8 cellular contexts compared by ENCODE assay signal in the genomic region with DNA sequence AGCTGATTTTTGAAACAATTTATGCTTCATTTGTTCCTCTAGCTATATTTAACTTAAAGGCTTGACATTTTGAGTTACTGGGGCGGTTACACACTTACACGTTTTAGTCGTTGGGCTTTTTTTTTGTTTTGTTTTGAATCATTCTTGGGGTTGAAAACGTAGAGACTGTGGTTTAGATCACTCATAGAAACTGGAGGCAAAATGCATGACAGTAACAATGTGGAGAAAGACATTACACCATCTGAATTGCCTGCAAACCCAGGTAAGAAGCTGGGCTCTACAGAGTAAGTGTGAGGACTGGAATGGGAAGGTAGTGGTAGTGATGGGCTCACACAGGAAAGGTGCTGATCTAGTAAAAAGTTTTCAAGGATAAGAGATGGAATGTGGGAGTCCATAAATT. TPM values are rescaled to one million over a fixed set of nuclear protein-coding genes. Genes with fewer than 3 reads are reported as not detected.
DNase-seq lines count a peak whose midpoint lies in the region; ATAC-seq and TF ChIP-seq lines count a peak whose summit lies in the region.

A gene with protein sequence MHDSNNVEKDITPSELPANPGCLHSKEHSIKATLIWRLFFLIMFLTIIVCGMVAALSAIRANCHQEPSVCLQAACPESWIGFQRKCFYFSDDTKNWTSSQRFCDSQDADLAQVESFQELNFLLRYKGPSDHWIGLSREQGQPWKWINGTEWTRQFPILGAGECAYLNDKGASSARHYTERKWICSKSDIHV (plus strand): TSS at position 180 of the 400 bp plus-strand sequence. CDS start 22 bp downstream, at position 202.

- no peak within 1 kb of the TSS for H2BK120ac ChIP-seq in H9 (ENCODE audit: low read depth, low read length, poor library complexity, severe bottlenecking)

- H3K9ac ChIP-seq in H9 (ENCODE audit: extremely low read depth, insufficient read length, low read length): no peak within 1 kb of the TSS

- H3K4me1 ChIP-seq in foreskin keratinocyte: peaks cover 9% of the 10 kb centered on the region
- H3K4me1 ChIP-seq in H9 (ENCODE audit: insufficient read depth, low read length): no peaks in the 10 kb centered on the region

- no peak within 1 kb of the TSS for H3K14ac ChIP-seq in H9 (ENCODE audit: insufficient read depth, low read length)

- no peak within 1 kb of the TSS for H4K8ac ChIP-seq in H9 (replicated peaks; ENCODE audit: insufficient read length, low read depth, low read length)

- H4K20me1 ChIP-seq in H9 (ENCODE audit: control insufficient read depth, insufficient read depth, insufficient read length): no peaks in the 10 kb centered on the region

- H3K4me2 ChIP-seq in H9 (ENCODE audit: insufficient read depth, insufficient read length, low read length): no peak within 1 kb of the TSS

- no peak within 1 kb of the TSS for H3K56ac ChIP-seq in H9 (ENCODE audit: insufficient read length, low read depth, low read length)

- H3K9me3 Mint-ChIP-seq in T-helper 2 cell treated with Interferon-gamma antibody and Interleukin-4, amounts not matched to agents 5 μg/mL and 100 μg/mL, for 36 hours: no peaks in the 10 kb centered on the region
- H3K9me3 Mint-ChIP-seq in progenitor cell of endocrine pancreas (ENCODE audit: low read depth): no peaks in the 10 kb centered on the region
- no peaks in the 10 kb centered on the region for H3K9me3 Mint-ChIP-seq in H9

- peaks cover 45% of the 10 kb centered on the region for H3K4me1 Mint-ChIP-seq in T-helper 2 cell treated with Interferon-gamma antibody and Interleukin-4, amounts not matched to agents 5 μg/mL and 100 μg/mL, for 36 hours (ENCODE audit: low read depth)
- H3K4me1 Mint-ChIP-seq in progenitor cell of endocrine pancreas (ENCODE audit: low read depth) (peaks cover 2% of the 10 kb centered on the region), H9 (peaks cover 3 to 9% of the 10 kb centered on the region in 2 experiments; a peak in 2 of 4 replicates)

- no peaks in the 10 kb centered on the region for H3K27me3 Mint-ChIP-seq in T-helper 2 cell treated with Interferon-gamma antibody and Interleukin-4, amounts not matched to agents 5 μg/mL and 100 μg/mL, for 36 hours (ENCODE audit: low read depth)
- H3K27me3 Mint-ChIP-seq in progenitor cell of endocrine pancreas: no peaks in the 10 kb centered on the region
- H3K27me3 Mint-ChIP-seq in H9 (ENCODE audit: low read depth): no peaks in the 10 kb centered on the region; the same call in 1 of the 2 replicates

- ATAC-seq in GM18868 (IDR thresholded peaks at IDR 0.05; ENCODE audit: unreplicated experiment): peak; percentile 81
- peak; percentile 52 for ATAC-seq in HG02852 (IDR thresholded peaks at IDR 0.05; ENCODE audit: unreplicated experiment)
- no peak for ATAC-seq in foreskin keratinocyte

- no CpG with 5 or more reads among the region's 4 CpGs for WGBS in H9 (ENCODE audit: extremely low coverage, insufficient read length, low lambda C conversion rate)

- no peak within 1 kb of the TSS for H3K18ac ChIP-seq in H9 (ENCODE audit: insufficient read length, low read depth, low read length)

- no peaks in the 10 kb centered on the region for H3K9me3 ChIP-seq in H9 (ENCODE audit: control insufficient read depth, low read depth, low read length)

- no peak within 1 kb of the TSS for H3T11ph ChIP-seq in H9 (ENCODE audit: low read length)

- no peak within 1 kb of the TSS for H2AK5ac ChIP-seq in H9 (ENCODE audit: insufficient read length, low read length)

- no peak within 1 kb of the TSS for H2AFZ ChIP-seq in H9 (ENCODE audit: low read length)

- H4K5ac ChIP-seq in H9 (ENCODE audit: insufficient read length, low read depth, low read length): no peak within 1 kb of the TSS

- no peak for TF ChIP-seq CTCF in progenitor cell of endocrine pancreas (IDR thresholded peaks at IDR 0.05; ENCODE audit: unreplicated experiment)
- TF ChIP-seq CTCF in foreskin keratinocyte (conservative IDR thresholded peaks at IDR 0.05): no peak
- no peak for TF ChIP-seq CTCF in H9 (conservative IDR thresholded peaks at IDR 0.05)

- no peak within 1 kb of the TSS for H3K23ac ChIP-seq in H9 (ENCODE audit: insufficient read length, low read depth, low read length)

- no peak within 1 kb of the TSS for H2BK12ac ChIP-seq in H9 (ENCODE audit: insufficient read length, low read depth, low read length)

- peak; percentile 70 for DNase-seq in T-helper 2 cell treated with Interferon-gamma antibody and Interleukin-4, amounts not matched to agents 5 μg/mL and 100 μg/mL, for 36 hours (ENCODE audit: low spot score)
- DNase-seq in progenitor cell of endocrine pancreas (ENCODE audit: low spot score, unreplicated experiment) (no peak), DMS 273 treated with DMSO at 0.1 percent for 48 hours (lab: John Stamatoyannopoulos, UW) (no peak), foreskin keratinocyte (no peak), H9 (no peak), COLO829 (ENCODE audit: low spot score) (no peak)

- H3K27ac ChIP-seq in foreskin keratinocyte: no peak within 1 kb of the TSS
- H3K27ac ChIP-seq in H9 (ENCODE audit: insufficient read length, low read depth, low read length): no peak within 1 kb of the TSS

- H3K79me1 ChIP-seq in H9 (ENCODE audit: insufficient read depth, low read depth, low read length, poor library complexity, severe bottlenecking): no peaks in the 10 kb centered on the region

- H3K27me3 ChIP-seq in foreskin keratinocyte (no peaks in the 10 kb centered on the region), H9 (ENCODE audit: insufficient read depth, low read length) (no peaks in the 10 kb centered on the region)

- peaks cover 65% of the 10 kb centered on the region for H3K36me3 Mint-ChIP-seq in T-helper 2 cell treated with Interferon-gamma antibody and Interleukin-4, amounts not matched to agents 5 μg/mL and 100 μg/mL, for 36 hours (ENCODE audit: low read depth)
- H3K36me3 Mint-ChIP-seq in progenitor cell of endocrine pancreas (ENCODE audit: insufficient read depth) (peaks cover 29% of the 10 kb centered on the region), H9 (ENCODE audit: insufficient read depth in 1 of 3, low read depth in 3 of 3) (peaks cover under 1 to 9% (median 9%) of the 10 kb centered on the region in 3 experiments; a peak in 6 of 7 replicates)

- H4K91ac ChIP-seq in H9 (ENCODE audit: insufficient read length, low read depth, low read length): no peak within 1 kb of the TSS

- H2BK20ac ChIP-seq in H9 (ENCODE audit: low read depth, low read length, poor library complexity, severe bottlenecking): no peak within 1 kb of the TSS

- no peak within 1 kb of the TSS for H3K4ac ChIP-seq in H9 (ENCODE audit: low read depth, low read length)

- H2BK15ac ChIP-seq in H9 (ENCODE audit: low read depth, low read length): no peak within 1 kb of the TSS

- peak within 1 kb of the TSS; percentile 89 for H3K4me3 Mint-ChIP-seq in T-helper 2 cell treated with Interferon-gamma antibody and Interleukin-4, amounts not matched to agents 5 μg/mL and 100 μg/mL, for 36 hours
- H3K4me3 Mint-ChIP-seq in progenitor cell of endocrine pancreas (ENCODE audit: low read depth) (no peak within 1 kb of the TSS), H9 (no peak within 1 kb of the TSS)

- H2BK5ac ChIP-seq in H9 (ENCODE audit: insufficient read length, low read length): no peak within 1 kb of the TSS

- peak within 1 kb of the TSS; percentile 97 for H3K27ac Mint-ChIP-seq in T-helper 2 cell treated with Interferon-gamma antibody and Interleukin-4, amounts not matched to agents 5 μg/mL and 100 μg/mL, for 36 hours
- H3K27ac Mint-ChIP-seq in progenitor cell of endocrine pancreas (no peak within 1 kb of the TSS), H9 (no peak within 1 kb of the TSS)

- no peaks in the 10 kb centered on the region for H3K23me2 ChIP-seq in H9 (ENCODE audit: insufficient read length, low read depth, low read length, poor library complexity, severe bottlenecking)

- H3K79me2 ChIP-seq in H9 (ENCODE audit: insufficient read depth, low read length): no peaks in the 10 kb centered on the region

RNA-seq across cellular contexts. Expression of the gene that starts here (rescaled TPM):
- total RNA-seq in progenitor cell of endocrine pancreas (23.5 and 31.0 TPM in 2 replicates), foreskin keratinocyte (0.60 and 0.78 TPM in 2 replicates), H9 (2021) (2.1 and 2.3 TPM in 2 replicates)
- 0.48 and 0.69 TPM in 2 replicates for polyA plus RNA-seq in foreskin keratinocyte
